ENCODE assay signal across 10 cellular contexts in the genomic region with DNA sequence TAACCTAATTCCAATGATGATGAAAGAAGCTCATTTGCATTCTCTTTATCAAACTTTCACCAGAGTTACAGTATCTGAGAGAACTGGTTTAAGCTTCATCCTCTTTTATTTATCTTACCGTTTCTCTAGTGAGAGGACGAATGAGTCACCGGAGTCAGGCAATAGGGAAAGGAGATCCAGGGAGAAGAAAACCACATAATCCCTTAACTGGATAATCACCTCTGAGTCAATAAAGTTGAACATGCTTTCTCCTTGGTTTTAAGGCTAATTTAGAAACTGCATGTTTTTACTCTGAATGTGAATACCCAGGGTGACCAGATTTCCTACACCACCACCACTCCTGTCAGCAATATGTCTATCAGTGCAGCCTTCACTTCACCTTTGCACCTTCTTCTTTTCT.
DNase-seq lines count a peak whose midpoint lies in the region; ATAC-seq and TF ChIP-seq lines count a peak whose summit lies in the region.
"Had no signal": no experiment of that assay in that cellular context is flagged by ENCODE, and none has a peak within 500 bp of the region (broad histone marks: within the 10 kb centered on the region; RNA-seq: fewer than 3 reads in every experiment).

No MANE protein-coding gene starts in this region.

- no peak overlapping the region for H3K27ac ChIP-seq in GM23338 (ENCODE audit: low read depth)

- H3K4me2 ChIP-seq in GM23338 (no peak overlapping the region), skeletal muscle satellite cell (ENCODE audit: low read length) (peak overlapping the region; percentile 43)

- H2AFZ ChIP-seq in GM23338 = no peak overlapping the region; the same call in 1 of the 2 replicates

- H3K4me1 Mint-ChIP-seq in GM23338 = no peaks in the 10 kb centered on the region

- no peak for TF ChIP-seq CTCF in GM23338 (conservative IDR thresholded peaks at IDR 0.05; ENCODE audit: low read depth in 2 of 2)

- no peak for ATAC-seq in GM23338
- ATAC-seq in esophagus mucosa = peak; percentile 88
- no peak for ATAC-seq in HG02938 (IDR thresholded peaks at IDR 0.05; ENCODE audit: unreplicated experiment)

- H3K36me3 ChIP-seq in GM23338 (ENCODE audit: insufficient read depth) = no peaks in the 10 kb centered on the region
- no peaks in the 10 kb centered on the region for H3K36me3 ChIP-seq in skeletal muscle satellite cell (ENCODE audit: insufficient read depth, low read length)

- no peaks in the 10 kb centered on the region for H3K9me2 ChIP-seq in GM23338 (ENCODE audit: insufficient read depth)

- no peaks in the 10 kb centered on the region for H4K20me1 ChIP-seq in GM23338 (replicated peaks; ENCODE audit: insufficient read depth)

- H3K4me3 ChIP-seq in GM23338 (no peak overlapping the region), skeletal muscle satellite cell (ENCODE audit: low read length) (no peak overlapping the region)

- peak overlapping the region; percentile 54; the same call in 1 of the 2 replicates for H3K27ac Mint-ChIP-seq in GM23338

- H3K9me3 ChIP-seq in skeletal muscle satellite cell (replicated peaks; ENCODE audit: low read length) = no peaks in the 10 kb centered on the region

- no peaks in the 10 kb centered on the region for H3K9me3 Mint-ChIP-seq in GM23338

- H3K4me1 ChIP-seq in GM23338 (ENCODE audit: insufficient read depth) (no peaks in the 10 kb centered on the region), skeletal muscle satellite cell (ENCODE audit: control insufficient read depth, insufficient read depth, low read length) (peaks cover 11% of the 10 kb centered on the region)

- H3F3A ChIP-seq in GM23338 (replicated peaks; ENCODE audit: low read depth) = no peaks in the 10 kb centered on the region

- H3K9ac ChIP-seq in skeletal muscle satellite cell (ENCODE audit: low read depth, low read length) = no peak overlapping the region

- DNase-seq in GM23338 (ENCODE audit: low spot score) = no peak
- DNase-seq in RKO (ENCODE audit: low spot score) = peak; percentile 62
- DNase-seq in germinal center (ENCODE audit: low spot score) = no peak
- DNase-seq in NCI-H2171 (lab: John Stamatoyannopoulos, UW) = no peak
- DNase-seq: activated T-cell treated with anti-CD3 and anti-CD28 coated beads, Interleukin-2, amount 50 U/mL, for 1 hour; NCI-H2227 treated with DMSO at 0.1 percent for 48 hours; substantia nigra had no signal

- no peaks in the 10 kb centered on the region for H3K36me3 Mint-ChIP-seq in GM23338 (ENCODE audit: low read depth)

- no peaks in the 10 kb centered on the region for H3K27me3 Mint-ChIP-seq in GM23338 (ENCODE audit: insufficient read depth, low read depth, poor library complexity)

- no peaks in the 10 kb centered on the region for H3K79me2 ChIP-seq in GM23338 (replicated peaks; ENCODE audit: insufficient read depth)

- H3K27me3 ChIP-seq in GM23338 (ENCODE audit: insufficient read depth) (no peaks in the 10 kb centered on the region), skeletal muscle satellite cell (ENCODE audit: control insufficient read depth, insufficient read depth, low read length) (peaks cover 43% of the 10 kb centered on the region)

- no peak overlapping the region for H3K4me3 Mint-ChIP-seq in GM23338

TF ChIP-seq in GM23338, 12 proteins besides CTCF, POLR2A, EP300 and RAD21 (continues in another document):
- no peak for TF ChIP-seq ZNF462 (CRISPR knock-in tag; IDR thresholded peaks at IDR 0.05)
- no peak for TF ChIP-seq ZNF331 (CRISPR knock-in tag; IDR thresholded peaks at IDR 0.05; ENCODE audit: low read depth)
- no peak for TF ChIP-seq ZNF114 (CRISPR knock-in tag; IDR thresholded peaks at IDR 0.05)
- TF ChIP-seq EZH2 (IDR thresholded peaks at IDR 0.05; ENCODE audit: low read depth, unreplicated experiment) = no peak
- TF ChIP-seq REST (IDR thresholded peaks at IDR 0.05; ENCODE audit: unreplicated experiment) = no peak
- no peak for TF ChIP-seq JUNB (IDR thresholded peaks at IDR 0.05; ENCODE audit: unreplicated experiment)
